ENCODE assay signal across 1 cellular context in the genomic region with DNA sequence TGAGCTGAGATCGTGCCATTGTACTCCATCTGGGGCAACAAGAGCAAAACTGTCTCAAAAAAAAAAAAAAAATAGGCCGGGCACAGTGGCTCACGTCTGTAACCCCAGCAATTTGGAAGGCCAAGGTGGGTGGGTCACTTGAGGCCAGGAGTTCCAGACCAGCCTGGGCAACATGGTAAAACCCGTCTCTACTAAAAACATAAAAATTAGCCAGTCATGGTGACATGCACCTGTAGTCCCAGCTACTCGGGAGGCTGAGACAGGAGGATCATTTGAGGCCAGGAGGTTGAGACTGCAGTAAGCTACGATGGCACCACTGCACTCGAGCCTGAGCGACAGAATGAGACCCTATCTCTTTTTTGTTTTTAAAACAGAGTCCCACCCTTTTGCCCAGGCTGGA.
TF ChIP-seq lines count a peak whose summit lies in the region.

No MANE protein-coding gene starts in this region.

TF ChIP-seq in HepG2, 621 proteins besides CTCF, POLR2A, EP300 and RAD21:
- peak; percentile 11; the same call in 1 of the 2 replicates for TF ChIP-seq NFE2L2 (IDR thresholded peaks at IDR 0.05; ENCODE audit: low read length)
- TF ChIP-seq KAT7 (CRISPR knock-in tag; IDR thresholded peaks at IDR 0.05; ENCODE audit: borderline replicate concordance), result no peak
- 0 out of 2 replicates have a peak, but pooled peaks have one; percentile 12 for TF ChIP-seq ZNF770 (CRISPR knock-in tag; IDR thresholded peaks at IDR 0.05)
TF ChIP-seq in HepG2: peak in this region for 2.
